Comparison of ENCODE assay signal across 8 cellular contexts in genomic region chr13:46176756-46177155, GRCh38. TPM values are rescaled to one million over a fixed set of nuclear protein-coding genes. Genes with fewer than 3 reads are reported as not detected.
A peak's percentile ranks its signal among the peaks of the same experiment; 100 is the strongest.
DNase-seq lines count a peak whose midpoint lies in the region; ATAC-seq and TF ChIP-seq lines count a peak whose summit lies in the region.

No MANE protein-coding gene starts in this region.

- intact Hi-C loops in heart right ventricle (cut with DNase I): loop anchor here in 1 of 10 donors (10.0 kb wide), 1 partner anchor 118 kb away; no protein-coding TSS in a partner anchor

- WGBS in heart right ventricle, 2 donors: 66 to 69% methylated on average over 3 of the region's 3 CpGs

- H3K27me3 ChIP-seq in GM06990 (replicated peaks; ENCODE audit: control insufficient read depth, insufficient read depth, low read length) (no peaks in the 10 kb centered on the region), heart right ventricle (peaks cover 0 to 11% (median 0%) of the 10 kb centered on the region in 7 donors), H7 (ENCODE audit: control insufficient read depth, insufficient read depth, low read length) (no peaks in the 10 kb centered on the region)

- peak overlapping the region in 3 of 10 donors; percentile 23 to 88 (median 44) for H3K27ac ChIP-seq in heart right ventricle

- no peak for TF ChIP-seq CTCF in GM06990 (IDR thresholded peaks at IDR 0.05; ENCODE audit: insufficient read depth, low read length, poor library complexity, severe bottlenecking)
- no peak for TF ChIP-seq CTCF in heart right ventricle (IDR thresholded peaks at IDR 0.05)

- H3K4me1 ChIP-seq in heart right ventricle: peaks cover 0 to 66% (median 0%) of the 10 kb centered on the region in 9 donors

- DNase-seq in GM06990 (ENCODE audit: extremely low read depth, insufficient read length) (no peak), NAMALWA (ENCODE audit: low spot score) (peak; percentile 82), heart right ventricle (no peak), H7 (no peak), SW 1271 (lab: John Stamatoyannopoulos, UW) (no peak), NCI-H146 (lab: John Stamatoyannopoulos, UW) (no peak)
- DNase-seq in stimulated activated CD4-positive, alpha-beta T cell treated with anti-CD3 and anti-CD28 coated beads, Interleukin-4, amount 100 ng/mL, for 4 hours: no peak

- ATAC-seq in GM21717 (IDR thresholded peaks at IDR 0.05; ENCODE audit: unreplicated experiment) (peak; percentile 20), heart right ventricle (peak in 6 of 8 donors; percentile 44 to 73 (median 61))

- H3K36me3 ChIP-seq in GM06990 (ENCODE audit: control insufficient read depth, insufficient read depth, low read length) (peaks cover 2% of the 10 kb centered on the region; the same call in 1 of the 2 replicates), heart right ventricle (no peaks in the 10 kb centered on the region), H7 (replicated peaks; ENCODE audit: control insufficient read depth, insufficient read depth, low read length) (no peaks in the 10 kb centered on the region)

- H3K9me3 ChIP-seq in heart right ventricle: no peaks in the 10 kb centered on the region

- H3K4me3 ChIP-seq in GM06990 (replicated peaks; ENCODE audit: low read depth, low read length): peak overlapping the region; percentile 66
- peak overlapping the region in 1 of 10 donors; percentile 61 for H3K4me3 ChIP-seq in heart right ventricle
- H3K4me3 ChIP-seq in H7 (ENCODE audit: insufficient read depth, low read depth, low read length): no peak overlapping the region

RNA-seq across cellular contexts. Expression of gene LCP1, which starts 5.2 kb away (rescaled TPM):
- 100 to 1,000 TPM in 1 of 10 donors, 10 to 100 TPM in 4, 1 to 10 TPM in 5; 5.5 to 127 (median 10.8) TPM for total RNA-seq in heart right ventricle
- polyA plus RNA-seq in heart right ventricle: 1 to 10 TPM; 3.2 to 6.7 TPM
- 0.62 and 1.9 TPM in 2 replicates for total RNA-seq in H7 (2014; rRNA removed; shearing (Covaris generic))

RNA-seq across cellular contexts. Expression of gene LRRC63, which starts 35.0 kb away (rescaled TPM):
- under 1 TPM in 1 of 10 donors, not detected in 9; 0.12 TPM for total RNA-seq in heart right ventricle
- polyA plus RNA-seq in heart right ventricle: under 1 TPM in 1 of 2 donors, not detected in 1; 0.15 TPM
- total RNA-seq in H7 (2014; rRNA removed; shearing (Covaris generic)): not detected in 2 replicates
